ENCODE assay signal across 12 cellular contexts in the genomic region with DNA sequence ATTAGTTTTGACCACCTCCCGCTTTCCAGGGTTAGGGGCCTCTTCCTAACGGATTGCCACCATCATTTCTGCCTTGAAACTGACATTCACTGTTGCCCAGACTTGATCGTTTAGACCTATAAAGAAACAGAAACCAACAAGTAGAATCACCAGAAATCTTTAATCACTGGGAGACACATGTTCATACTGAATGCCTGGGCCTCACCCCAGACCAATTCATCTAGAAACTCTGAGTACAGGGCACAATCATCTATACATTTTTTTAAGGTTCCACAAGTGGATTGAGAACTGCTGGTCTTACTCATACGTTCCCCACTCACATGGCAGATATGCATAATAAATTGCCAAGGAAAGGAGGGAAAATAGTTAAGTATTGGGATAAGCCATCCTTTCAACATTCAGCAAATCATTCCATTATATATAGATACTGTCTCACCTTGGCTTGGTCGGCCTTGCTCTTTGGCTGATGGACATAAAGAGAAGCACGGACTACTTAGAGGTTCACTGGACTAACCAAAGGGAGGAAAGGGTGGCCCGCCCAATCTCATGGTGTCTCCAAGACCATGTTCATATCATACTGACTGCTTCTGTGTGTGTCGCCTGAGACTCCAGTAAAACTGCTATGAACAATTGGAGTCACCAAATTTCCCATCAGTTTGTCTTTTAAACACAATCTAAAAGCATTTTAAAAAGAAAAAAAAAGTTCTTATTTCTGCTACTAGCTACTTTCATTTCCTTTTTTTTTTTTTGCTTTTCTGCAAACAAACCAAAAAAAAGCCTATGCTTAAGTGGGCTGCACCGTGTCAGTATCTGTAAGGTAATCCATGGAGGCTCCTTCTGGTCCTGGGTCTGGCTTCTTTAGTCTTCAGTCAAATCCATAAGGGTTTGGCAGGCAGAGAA. TPM values are rescaled to one million over a fixed set of nuclear protein-coding genes. Genes with fewer than 3 reads are reported as not detected.
DNase-seq lines count a peak whose midpoint lies in the region; ATAC-seq lines count a peak whose summit lies in the region.
"Had no signal": no experiment of that assay in that cellular context is flagged by ENCODE, and none has a peak within 500 bp of the region (broad histone marks: within the 10 kb centered on the region; RNA-seq: fewer than 3 reads in every experiment).

No MANE protein-coding gene starts in this region.

- CTCF ChIA-PET in activated CD4-positive, alpha-beta memory T cell treated with anti-CD3 and anti-CD28 coated beads, Interleukin-2, amount 10 ng/mL, durations not matched to agents 7 days and 5 days (lab: Charles Lee) = interaction anchor here (0.6 to 2.2 kb wide), 9 partner anchors 7 to 605 kb away, joined by 3 to 15 read pairs (median 3); no protein-coding TSS in a partner anchor

- H3K36me3 Mint-ChIP-seq in activated CD4-positive, alpha-beta memory T cell treated with anti-CD3 and anti-CD28 coated beads, Interleukin-2, amount 10 ng/mL, durations not matched to agents 7 days and 5 days (ENCODE audit: low read depth) = no peaks in the 10 kb centered on the region
- H3K36me3 Mint-ChIP-seq in stimulated activated effector memory CD8-positive, alpha-beta T cell treated with anti-CD3 and anti-CD28 coated beads, Interleukin-12 subunit alpha, Interleukin-12 subunit beta, amount 100 ng/mL, for 72 hours = no peaks in the 10 kb centered on the region

- H3K4me3 Mint-ChIP-seq in activated CD4-positive, alpha-beta memory T cell treated with anti-CD3 and anti-CD28 coated beads, Interleukin-2, amount 10 ng/mL, durations not matched to agents 7 days and 5 days = peak overlapping the region; percentile 26
- H3K4me3 Mint-ChIP-seq in stimulated activated effector memory CD8-positive, alpha-beta T cell treated with anti-CD3 and anti-CD28 coated beads, Interleukin-12 subunit alpha, Interleukin-12 subunit beta, amount 100 ng/mL, for 72 hours = peak overlapping the region; percentile 46
- H3K4me3 Mint-ChIP-seq: H9 had no signal

- H3K27me3 Mint-ChIP-seq in activated CD4-positive, alpha-beta memory T cell treated with anti-CD3 and anti-CD28 coated beads, Interleukin-2, amount 10 ng/mL, durations not matched to agents 7 days and 5 days = no peaks in the 10 kb centered on the region

- DNase-seq in activated naive CD4-positive, alpha-beta T cell treated with Interleukin-2 at 50 U/mL for 16 hours = peak; percentile 11
- DNase-seq in activated naive CD4-positive, alpha-beta T cell (lab: John Stamatoyannopoulos, UW) = no peak
- DNase-seq in activated CD4-positive, alpha-beta memory T cell treated with anti-CD3 and anti-CD28 coated beads, Interleukin-2, amount 10 ng/mL, durations not matched to agents 7 days and 5 days = no peak
- DNase-seq in stimulated activated effector memory CD8-positive, alpha-beta T cell treated with anti-CD3 and anti-CD28 coated beads, Interleukin-12 subunit alpha, Interleukin-12 subunit beta, amount 100 ng/mL, for 72 hours (ENCODE audit: low spot score in 2 of 2) = no peak
- DNase-seq in NCI-H345 treated with DMSO at 0.1 percent for 48 hours (lab: John Stamatoyannopoulos, UW; ENCODE audit: unreplicated experiment) = no peak
- DNase-seq: H9, NCI-H524, sigmoid colon, T1000 had no signal

- ATAC-seq in HG03103 (IDR thresholded peaks at IDR 0.05; ENCODE audit: low read depth, unreplicated experiment) (peak; percentile 49), GM19463 (IDR thresholded peaks at IDR 0.05; ENCODE audit: unreplicated experiment) (no peak), HG03097 (IDR thresholded peaks at IDR 0.05; ENCODE audit: low FRiP score, unreplicated experiment) (no peak)
- peak; percentile 99 for ATAC-seq in stimulated activated effector memory CD8-positive, alpha-beta T cell treated with anti-CD3 and anti-CD28 coated beads, Interleukin-12 subunit alpha, Interleukin-12 subunit beta, amount 100 ng/mL, for 72 hours

- peak overlapping the region; percentile 68 for H3K27ac Mint-ChIP-seq in activated CD4-positive, alpha-beta memory T cell treated with anti-CD3 and anti-CD28 coated beads, Interleukin-2, amount 10 ng/mL, durations not matched to agents 7 days and 5 days
- H3K27ac Mint-ChIP-seq in stimulated activated effector memory CD8-positive, alpha-beta T cell treated with anti-CD3 and anti-CD28 coated beads, Interleukin-12 subunit alpha, Interleukin-12 subunit beta, amount 100 ng/mL, for 72 hours = peak overlapping the region; percentile 75
- H3K27ac Mint-ChIP-seq: H9 had no signal

- peaks cover 39% of the 10 kb centered on the region for H3K4me1 Mint-ChIP-seq in activated CD4-positive, alpha-beta memory T cell treated with anti-CD3 and anti-CD28 coated beads, Interleukin-2, amount 10 ng/mL, durations not matched to agents 7 days and 5 days
- peaks cover 36% of the 10 kb centered on the region for H3K4me1 Mint-ChIP-seq in stimulated activated effector memory CD8-positive, alpha-beta T cell treated with anti-CD3 and anti-CD28 coated beads, Interleukin-12 subunit alpha, Interleukin-12 subunit beta, amount 100 ng/mL, for 72 hours

- H3K9me3 Mint-ChIP-seq in activated CD4-positive, alpha-beta memory T cell treated with anti-CD3 and anti-CD28 coated beads, Interleukin-2, amount 10 ng/mL, durations not matched to agents 7 days and 5 days = no peaks in the 10 kb centered on the region
- H3K9me3 Mint-ChIP-seq in stimulated activated effector memory CD8-positive, alpha-beta T cell treated with anti-CD3 and anti-CD28 coated beads, Interleukin-12 subunit alpha, Interleukin-12 subunit beta, amount 100 ng/mL, for 72 hours = no peaks in the 10 kb centered on the region
- H3K9me3 Mint-ChIP-seq: H9 had no signal

- POLR2A ChIA-PET in activated CD4-positive, alpha-beta memory T cell treated with anti-CD3 and anti-CD28 coated beads, Interleukin-2, amount 10 ng/mL, durations not matched to agents 7 days and 5 days (lab: Charles Lee) = interaction anchor here (1.1 to 2.3 kb wide), 6 partner anchors 10 to 641 kb away, joined by 3 to 16 read pairs (median 3); a partner anchor contains a TSS

RNA-seq across cellular contexts. Expression of a gene that starts 9.3 kb away (rescaled TPM):
- total RNA-seq in activated CD4-positive, alpha-beta memory T cell treated with anti-CD3 and anti-CD28 coated beads, Interleukin-2, amount 10 ng/mL, durations not matched to agents 7 days and 5 days = 10 to 100 TPM; 24.8 to 25.0 TPM

Comparison
In these comparisons a context has a peak if more than half of its experiments do, and no peak if none do; other contexts are left out.
1. ATAC-seq: peak in HG03103 (single experiment) and stimulated activated effector memory CD8-positive, alpha-beta T cell treated with anti-CD3 and anti-CD28 coated beads, Interleukin-12 subunit alpha, Interleukin-12 subunit beta, amount 100 ng/mL, for 72 hours (single experiment); none in GM19463 (single experiment) and HG03097 (single experiment).